Comparison of ENCODE assay signal across 3 cellular contexts in the genomic region with DNA sequence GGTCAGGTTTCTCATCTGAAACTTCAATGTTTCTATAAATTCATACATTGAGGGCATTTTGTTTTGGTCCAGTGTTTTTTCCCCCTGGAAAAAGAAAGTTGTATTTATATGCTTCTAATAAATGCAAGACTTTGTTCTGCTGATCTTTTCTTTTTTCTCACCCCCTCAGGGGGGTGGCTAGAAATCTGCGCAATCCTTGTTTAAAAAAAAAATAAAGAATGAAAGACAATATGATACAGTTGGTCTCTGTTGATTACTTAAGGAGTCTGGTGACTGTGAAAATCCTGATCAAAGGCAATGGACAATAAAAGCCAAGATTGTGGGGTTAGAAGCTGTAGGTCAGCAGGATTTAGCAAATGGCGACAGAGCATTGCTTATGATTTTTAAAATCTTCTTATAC.
"Had no signal": no experiment of that assay in that cellular context is flagged by ENCODE, and none has a peak within 500 bp of the region (broad histone marks: within the 10 kb centered on the region; RNA-seq: fewer than 3 reads in every experiment).

No MANE protein-coding gene starts in this region.

- DNase-seq: H9, HCEC 1CT, KBM-7 had no signal
